Comparison of ENCODE assay signal across 14 cellular contexts in genomic region chr9:137613259-137613658, GRCh38. TPM values are rescaled to one million over a fixed set of nuclear protein-coding genes. Genes with fewer than 3 reads are reported as not detected.
DNase-seq lines count a peak whose midpoint lies in the region; ATAC-seq and TF ChIP-seq lines count a peak whose summit lies in the region.
"Had no signal": no experiment of that assay in that cellular context is flagged by ENCODE, and none has a peak within 500 bp of the region (broad histone marks: within the 10 kb centered on the region; RNA-seq: fewer than 3 reads in every experiment).

No MANE protein-coding gene starts in this region.

- no CpG with 5 or more reads among the region's 5 CpGs for WGBS in trophoblast cell (ENCODE audit: extremely low coverage, insufficient coverage, insufficient read length)

- H2BK5ac ChIP-seq in trophoblast cell (ENCODE audit: low read depth, low read length, poor library complexity), result peak overlapping the region; percentile 24

- H3K36me3 ChIP-seq in BLaER1 treated with 17β-estradiol and CSF1 and Interleukin-3, amounts not matched to agents 10 nM and 100 nM, result peaks cover 32 to 68% (median 48%) of the 10 kb centered on the region in 11 experiments
- H3K36me3 ChIP-seq in PC-3 (ENCODE audit: low read depth, low read length), result peaks cover 5% of the 10 kb centered on the region; the same call in 1 of the 2 replicates
- H3K36me3 ChIP-seq in trophoblast cell (ENCODE audit: control insufficient read depth in 1 of 2, insufficient read depth in 2 of 2, low read length in 2 of 2), result peaks cover 33% of the 10 kb centered on the region in 2 experiments

- H3K27me3 ChIP-seq in BLaER1 treated with 17β-estradiol and CSF1 and Interleukin-3, amounts not matched to agents 10 nM and 100 nM, result no peaks in the 10 kb centered on the region
- H3K27me3 ChIP-seq in PC-3 (ENCODE audit: low read length) (no peaks in the 10 kb centered on the region), trophoblast cell (ENCODE audit: insufficient read depth, low read length) (no peaks in the 10 kb centered on the region)

- H4K8ac ChIP-seq in trophoblast cell (ENCODE audit: low read depth, low read length), result peak overlapping the region; percentile 78

- no peaks in the 10 kb centered on the region for H3K9me2 ChIP-seq in PC-3 (replicated peaks; ENCODE audit: low read length)

- H3K14ac ChIP-seq in trophoblast cell (ENCODE audit: low read length), result peak overlapping the region; percentile 54

- peak overlapping the region; percentile 92 for H4K91ac ChIP-seq in trophoblast cell (ENCODE audit: low read depth, low read length)

- H3K27ac ChIP-seq in BLaER1 treated with 17β-estradiol and CSF1 and Interleukin-3, amounts not matched to agents 10 nM and 100 nM, result peak overlapping the region in 6 of 11 experiments; percentile 8 to 66 (median 44); a peak in 8 of 22 replicates
- H3K27ac ChIP-seq in PC-3 (ENCODE audit: low read length) (peak overlapping the region; percentile 99), trophoblast cell (ENCODE audit: low read depth, low read length) (peak overlapping the region; percentile 71)
- H3K27ac ChIP-seq: HL-60 had no signal

- H3K9me3 ChIP-seq in BLaER1 treated with 17β-estradiol and CSF1 and Interleukin-3, amounts not matched to agents 10 nM and 100 nM (replicated peaks in 1 of 11), result no peaks in the 10 kb centered on the region
- H3K9me3 ChIP-seq in PC-3 (ENCODE audit: low read length) (no peaks in the 10 kb centered on the region), trophoblast cell (ENCODE audit: insufficient read depth, low read depth, low read length) (peaks cover 1% of the 10 kb centered on the region)

- H3K9ac ChIP-seq in BLaER1 treated with 17β-estradiol and CSF1 and Interleukin-3, amounts not matched to agents 10 nM and 100 nM, result peak overlapping the region in 6 of 11 experiments; percentile 28 to 64 (median 57); a peak in 9 of 22 replicates
- H3K9ac ChIP-seq in PC-3 (ENCODE audit: low read length), result peak overlapping the region; percentile 55; the same call in 1 of the 2 replicates
- H3K9ac ChIP-seq in trophoblast cell (ENCODE audit: low read length), result no peak overlapping the region

- peak overlapping the region; percentile 4 for H3K4ac ChIP-seq in trophoblast cell (ENCODE audit: low read depth, low read length)

- DNase-seq in PC-3 (no peak), epithelial cell of esophagus (ENCODE audit: low read depth) (no peak), trophoblast cell (no peak), mucosa of gallbladder (ENCODE audit: low spot score) (no peak), NCI-H2107 treated with DMSO at 0.1 percent for 48 hours (lab: John Stamatoyannopoulos, UW; ENCODE audit: unreplicated experiment) (no peak)
- DNase-seq: activated T-cell treated with anti-CD3 and anti-CD28 coated beads, Interleukin-2, amount 50 U/mL, for 72 hours; AML-193; NCI-H2107; stimulated activated CD4-positive, alpha-beta T cell treated with anti-CD3 and anti-CD28 coated beads, Interleukin-15, amount 100 ng/mL, for 24 hours had no signal

- peak overlapping the region; percentile 11 for H3K18ac ChIP-seq in trophoblast cell (ENCODE audit: low read length)

- POLR2A ChIA-PET in PC-3 (lab: Charles Lee; ENCODE audit: unreplicated experiment), result no interaction called here

- no peak overlapping the region for H3K23ac ChIP-seq in trophoblast cell (ENCODE audit: low read length)

- H3K4me2 ChIP-seq in BLaER1 treated with 17β-estradiol and CSF1 and Interleukin-3, amounts not matched to agents 10 nM and 100 nM, result peak overlapping the region in 4 of 11 experiments; percentile 76 to 89 (median 85); a peak in 7 of 22 replicates
- H3K4me2 ChIP-seq in PC-3 (ENCODE audit: low read length) (peak overlapping the region; percentile 81), trophoblast cell (ENCODE audit: low read length) (no peak overlapping the region)

- H3K79me2 ChIP-seq in PC-3 (ENCODE audit: low read length), result peaks cover 61% of the 10 kb centered on the region
- peaks cover 6% of the 10 kb centered on the region for H3K79me2 ChIP-seq in trophoblast cell (ENCODE audit: control insufficient read depth, insufficient read depth, low read length, poor library complexity)

- H3K4me3 ChIP-seq in BLaER1 treated with 17β-estradiol and CSF1 and Interleukin-3, amounts not matched to agents 10 nM and 100 nM, result no peak overlapping the region
- H3K4me3 ChIP-seq in PC-3 (ENCODE audit: low read length), result no peak overlapping the region
- peak overlapping the region; percentile 51 for H3K4me3 ChIP-seq in epithelial cell of esophagus (ENCODE audit: low read length)
- H3K4me3 ChIP-seq in trophoblast cell (ENCODE audit: low read depth, low read length), result no peak overlapping the region
- H3K4me3 ChIP-seq: GM12878 had no signal

- ATAC-seq in PC-3 (no peak), HG03039 (IDR thresholded peaks at IDR 0.05; ENCODE audit: unreplicated experiment) (no peak), GM21367 (IDR thresholded peaks at IDR 0.05; ENCODE audit: unreplicated experiment) (no peak)
- ATAC-seq: activated T-cell treated with anti-CD3 and anti-CD28 coated beads, Interleukin-2, amount 50 U/mL, for 72 hours; GM12878 had no signal

- H4K12ac ChIP-seq in trophoblast cell (ENCODE audit: low read depth, low read length), result peak overlapping the region; percentile 52

- H3F3A ChIP-seq in PC-3 (ENCODE audit: low read length, unreplicated experiment), result no peaks in the 10 kb centered on the region

- intact Hi-C loops in PC-3 (cut with micrococcal nuclease), result no loop called here

- H2BK120ac ChIP-seq in trophoblast cell (ENCODE audit: insufficient read depth, low read length, poor library complexity), result peak overlapping the region; percentile 50

- peaks cover 27 to 86% (median 59%) of the 10 kb centered on the region in 11 experiments; a peak in 21 of 22 replicates for H4K20me1 ChIP-seq in BLaER1 treated with 17β-estradiol and CSF1 and Interleukin-3, amounts not matched to agents 10 nM and 100 nM
- no peaks in the 10 kb centered on the region for H4K20me1 ChIP-seq in PC-3 (ENCODE audit: low read length)

- TF ChIP-seq CTCF in PC-3 (conservative IDR thresholded peaks at IDR 0.05; ENCODE audit: low read depth, low read length) (no peak), epithelial cell of esophagus (IDR thresholded peaks at IDR 0.05; ENCODE audit: insufficient read depth, low read depth, low read length, missing control alignments) (no peak)

- no TSS peak for BruUV-seq in PC-3 (replicated peaks; lab: Mats Ljungman, UMichigan)

- peak overlapping the region; percentile 75 for H2AK5ac ChIP-seq in trophoblast cell (ENCODE audit: low read length)

- H2BK12ac ChIP-seq in trophoblast cell (ENCODE audit: low read length), result peak overlapping the region; percentile 20

- H2AFZ ChIP-seq in PC-3 (ENCODE audit: low read length) (no peak overlapping the region), trophoblast cell (ENCODE audit: insufficient read depth, low read length, poor library complexity) (peak overlapping the region; percentile 52)

- H3K4me1 ChIP-seq in BLaER1 treated with 17β-estradiol and CSF1 and Interleukin-3, amounts not matched to agents 10 nM and 100 nM, result peaks cover 30 to 82% (median 52%) of the 10 kb centered on the region in 10 experiments
- peaks cover 36% of the 10 kb centered on the region for H3K4me1 ChIP-seq in PC-3 (ENCODE audit: insufficient read depth, low read length)
- peaks cover 23 to 29% of the 10 kb centered on the region in 2 experiments for H3K4me1 ChIP-seq in trophoblast cell (ENCODE audit: control insufficient read depth in 1 of 2, insufficient read depth in 2 of 2, low read length in 2 of 2)

- peaks cover 23% of the 10 kb centered on the region for H3K79me1 ChIP-seq in trophoblast cell (ENCODE audit: low read length)

- CTCF ChIA-PET in PC-3 (lab: Charles Lee), result no interaction called here

RNA-seq across cellular contexts. Expression of gene EHMT1, which starts 5.5 kb away (rescaled TPM):
- total RNA-seq in PC-3 (2014; rRNA removed) (42.8 and 76.3 TPM in 2 replicates), mucosa of gallbladder (100 TPM)
- 39.4 and 40.8 TPM in 2 replicates for polyA plus RNA-seq in trophoblast cell (2013)

RNA-seq across cellular contexts. Expression of gene ARRDC1, which starts 7.8 kb away (rescaled TPM):
- total RNA-seq in PC-3 (2014; rRNA removed) (77.5 and 78.0 TPM in 2 replicates), mucosa of gallbladder (134 TPM)
- 39.9 and 42.1 TPM in 2 replicates for polyA plus RNA-seq in trophoblast cell (2013)

RNA-seq across cellular contexts. Expression of gene ZMYND19, which starts 22.9 kb away (rescaled TPM):
- total RNA-seq in PC-3 (2014; rRNA removed) (39.5 and 42.6 TPM in 2 replicates), mucosa of gallbladder (22.2 TPM)
- 17.6 and 18.7 TPM in 2 replicates for polyA plus RNA-seq in trophoblast cell (2013)

RNA-seq across cellular contexts. Expression of gene DPH7, which starts 34.5 kb away (rescaled TPM):
- total RNA-seq in PC-3 (2014; rRNA removed), result 35.1 and 40.9 TPM in 2 replicates
- 19.3 and 20.3 TPM in 2 replicates for polyA plus RNA-seq in trophoblast cell (2013)
- total RNA-seq in mucosa of gallbladder, result 33.9 TPM

Comparison
In these comparisons a context has a peak if more than half of its experiments do, and no peak if none do; other contexts are left out.
1. H3K27ac ChIP-seq: peak in every context shown above with its lines; median percentile 99 in PC-3; 71 in trophoblast cell; 44 in BLaER1 treated with 17β-estradiol and CSF1 and Interleukin-3, amounts not matched to agents 10 nM and 100 nM.